ENCODE assay signal across 18 cellular contexts in the genomic region with DNA sequence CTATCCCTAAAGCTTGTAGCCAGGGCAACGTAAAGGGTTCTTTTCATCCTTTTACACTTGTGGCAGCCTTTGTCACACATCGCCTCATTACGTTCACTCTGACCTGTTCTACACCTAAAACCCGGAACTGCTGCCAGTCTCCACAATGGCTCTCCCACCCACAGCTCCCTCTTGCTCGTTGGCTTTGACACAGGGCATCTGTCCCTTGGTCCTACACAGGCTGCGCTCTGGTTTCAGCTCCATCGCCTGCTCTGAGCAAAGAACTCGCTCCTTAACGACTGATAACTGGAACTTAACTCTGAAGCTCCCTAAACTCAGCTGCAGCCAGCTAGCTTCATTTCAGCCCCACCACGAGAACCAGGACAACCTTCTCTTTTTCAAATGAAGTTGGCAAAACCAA.
"Had no signal": no experiment of that assay in that cellular context is flagged by ENCODE, and none has a peak within 500 bp of the region (broad histone marks: within the 10 kb centered on the region; RNA-seq: fewer than 3 reads in every experiment).

No MANE protein-coding gene starts in this region.

- H3K4me3 Mint-ChIP-seq: activated CD4-positive, alpha-beta memory T cell treated with anti-CD3 and anti-CD28 coated beads for 36 hours; activated naive CD8-positive, alpha-beta T cell; activated T-cell treated with anti-CD3 and anti-CD28 coated beads, Interleukin-2, amount 50 U/mL, for 4 hours; natural killer cell treated with Interleukin-12 subunit alpha and Interleukin-12 subunit beta and Interleukin-15 and Interleukin-18, amount 100 ng/mL, for 72 hours had no signal

- H3K27me3 Mint-ChIP-seq: activated CD4-positive, alpha-beta memory T cell treated with anti-CD3 and anti-CD28 coated beads for 36 hours; activated naive CD8-positive, alpha-beta T cell; natural killer cell treated with Interleukin-12 subunit alpha and Interleukin-12 subunit beta and Interleukin-15 and Interleukin-18, amount 100 ng/mL, for 72 hours had no signal

- DNase-seq: activated CD4-positive, alpha-beta memory T cell treated with anti-CD3 and anti-CD28 coated beads for 36 hours; activated CD4-positive, CD25-positive, alpha-beta regulatory T cell treated with anti-CD3 and anti-CD28 coated beads, Interleukin-2, amount 50 U/mL, for 72 hours; activated gamma-delta T cell; activated T-cell treated with anti-CD3 and anti-CD28 coated beads, Interleukin-2, amount 50 U/mL, for 4 hours; amygdala; glutamatergic neuron; left colon; mammary epithelial cell; occipital lobe; psoas muscle; right lobe of liver; spleen; stimulated activated CD4-positive, alpha-beta T cell treated with anti-CD3 and anti-CD28 coated beads, Interleukin-1b, Interleukin-23, amount 100 ng/mL, for 48 hours; stimulated activated naive CD4-positive, alpha-beta T cell; trophoblast cell had no signal

- H3K36me3 Mint-ChIP-seq: activated CD4-positive, alpha-beta memory T cell treated with anti-CD3 and anti-CD28 coated beads for 36 hours; activated naive CD8-positive, alpha-beta T cell; natural killer cell treated with Interleukin-12 subunit alpha and Interleukin-12 subunit beta and Interleukin-15 and Interleukin-18, amount 100 ng/mL, for 72 hours had no signal

- H3K27ac Mint-ChIP-seq: activated CD4-positive, alpha-beta memory T cell treated with anti-CD3 and anti-CD28 coated beads for 36 hours; activated naive CD8-positive, alpha-beta T cell; natural killer cell treated with Interleukin-12 subunit alpha and Interleukin-12 subunit beta and Interleukin-15 and Interleukin-18, amount 100 ng/mL, for 72 hours had no signal

- H3K27me3 ChIP-seq: right lobe of liver, spleen had no signal

- H3K36me3 ChIP-seq: right lobe of liver, spleen had no signal

- H3K4me3 ChIP-seq: psoas muscle, right lobe of liver, spleen had no signal

- H3K9me3 ChIP-seq: psoas muscle, right lobe of liver had no signal

- ATAC-seq: activated T-cell treated with anti-CD3 and anti-CD28 coated beads, Interleukin-2, amount 50 U/mL, for 4 hours; esophagus mucosa; left colon; natural killer cell treated with Interleukin-12 subunit alpha and Interleukin-12 subunit beta and Interleukin-15 and Interleukin-18, amount 100 ng/mL, for 72 hours; psoas muscle; right lobe of liver had no signal

- H3K4me1 ChIP-seq: psoas muscle, spleen had no signal

- H3K27ac ChIP-seq: psoas muscle, right lobe of liver, spleen had no signal
